In genomic region chr10:58514102-58514472, GRCh38 we compare ENCODE assay signal across 9 cellular contexts. TPM values are rescaled to one million over a fixed set of nuclear protein-coding genes. Genes with fewer than 3 reads are reported as not detected.
DNase-seq lines count a peak whose midpoint lies in the region; ATAC-seq and TF ChIP-seq lines count a peak whose summit lies in the region.
"Had no signal": no experiment of that assay in that cellular context is flagged by ENCODE, and none has a peak within 500 bp of the region (broad histone marks: within the 10 kb centered on the region; RNA-seq: fewer than 3 reads in every experiment).

No MANE protein-coding gene starts in this region.

- TF ChIP-seq CTCF in H9 (conservative IDR thresholded peaks at IDR 0.05) (no peak), smooth muscle cell (IDR thresholded peaks at IDR 0.05; ENCODE audit: borderline replicate concordance, insufficient read depth, poor library complexity, severe bottlenecking) (no peak), GM13977 (IDR thresholded peaks at IDR 0.05; ENCODE audit: extremely low read depth, insufficient read depth, missing control alignments) (no peak)

- peaks cover 11% of the 10 kb centered on the region in 2 experiments for H3K4me1 Mint-ChIP-seq in H9
- peaks cover 6% of the 10 kb centered on the region for H3K4me1 Mint-ChIP-seq in activated T-helper 17 cell treated with anti-CD3 and anti-CD28 coated beads, Interleukin-2, amount 50 U/mL, for 72 hours

- no peak overlapping the region for H3K23ac ChIP-seq in H9 (ENCODE audit: insufficient read length, low read depth, low read length)

- H4K20me1 ChIP-seq in H9 (ENCODE audit: control insufficient read depth, insufficient read depth, insufficient read length) (no peaks in the 10 kb centered on the region), smooth muscle cell (ENCODE audit: low read depth) (peaks cover 44% of the 10 kb centered on the region)

- no peaks in the 10 kb centered on the region for H3K79me2 ChIP-seq in H9 (ENCODE audit: insufficient read depth, low read length)
- H3K79me2 ChIP-seq in smooth muscle cell (ENCODE audit: low read depth): peaks cover 53% of the 10 kb centered on the region

- H3K9me3 ChIP-seq in H9 (ENCODE audit: control insufficient read depth, low read depth, low read length): no peaks in the 10 kb centered on the region
- H3K9me3 ChIP-seq in iPS-18a (ENCODE audit: control insufficient read depth, low read depth, low read length): no peaks in the 10 kb centered on the region
- H3K9me3 ChIP-seq in smooth muscle cell (replicated peaks; ENCODE audit: low read depth): no peaks in the 10 kb centered on the region

- no peaks in the 10 kb centered on the region for H3K79me1 ChIP-seq in H9 (ENCODE audit: insufficient read depth, low read depth, low read length, poor library complexity, severe bottlenecking)

- H3K4ac ChIP-seq in H9 (ENCODE audit: low read depth, low read length): no peak overlapping the region

- no peak overlapping the region for H4K91ac ChIP-seq in H9 (ENCODE audit: insufficient read length, low read depth, low read length)

- no peak overlapping the region for H2AK5ac ChIP-seq in H9 (ENCODE audit: insufficient read length, low read length)

- H2BK120ac ChIP-seq in H9 (ENCODE audit: low read depth, low read length, poor library complexity, severe bottlenecking): no peak overlapping the region

- no peak overlapping the region for H4K5ac ChIP-seq in H9 (ENCODE audit: insufficient read length, low read depth, low read length)

- peak; percentile 66 for ATAC-seq in activated T-helper 17 cell treated with anti-CD3 and anti-CD28 coated beads, Interleukin-2, amount 50 U/mL, for 72 hours (replicated peaks)
- ATAC-seq in HG02623 (IDR thresholded peaks at IDR 0.05; ENCODE audit: unreplicated experiment): no peak

- H3K27ac ChIP-seq in H9 (ENCODE audit: insufficient read length, low read depth, low read length) (no peak overlapping the region), iPS-18a (ENCODE audit: low read length) (no peak overlapping the region), smooth muscle cell (ENCODE audit: low read depth) (no peak overlapping the region)
- H3K27ac ChIP-seq: SK-N-MC had no signal

- H3K23me2 ChIP-seq in H9 (ENCODE audit: insufficient read length, low read depth, low read length, poor library complexity, severe bottlenecking): peaks cover 10% of the 10 kb centered on the region

- H3K9ac ChIP-seq in H9 (ENCODE audit: extremely low read depth, insufficient read length, low read length) (no peak overlapping the region), iPS-18a (ENCODE audit: low read length) (no peak overlapping the region), smooth muscle cell (ENCODE audit: low read depth) (peak overlapping the region; percentile 50)

- H2BK20ac ChIP-seq in H9 (ENCODE audit: low read depth, low read length, poor library complexity, severe bottlenecking): no peak overlapping the region

- H3K36me3 ChIP-seq in iPS-18a (ENCODE audit: control insufficient read depth, low read depth, low read length) (no peaks in the 10 kb centered on the region), smooth muscle cell (ENCODE audit: low read depth) (no peaks in the 10 kb centered on the region)

- H3T11ph ChIP-seq in H9 (ENCODE audit: low read length): no peak overlapping the region

- no peak overlapping the region for H2BK12ac ChIP-seq in H9 (ENCODE audit: insufficient read length, low read depth, low read length)

- H4K8ac ChIP-seq in H9 (replicated peaks; ENCODE audit: insufficient read length, low read depth, low read length): no peak overlapping the region

- no peak overlapping the region for H3K27ac Mint-ChIP-seq in H9
- no peak overlapping the region for H3K27ac Mint-ChIP-seq in activated T-helper 17 cell treated with anti-CD3 and anti-CD28 coated beads, Interleukin-2, amount 50 U/mL, for 72 hours

- no peak overlapping the region for H3K14ac ChIP-seq in H9 (ENCODE audit: insufficient read depth, low read length)

- peak overlapping the region; percentile 73 for H3K4me3 ChIP-seq in iPS-18a (ENCODE audit: low read length)
- H3K4me3 ChIP-seq in smooth muscle cell: peak overlapping the region; percentile 80

- peak overlapping the region; percentile 68 to 86 for H3K4me3 Mint-ChIP-seq in H9
- H3K4me3 Mint-ChIP-seq in activated T-helper 17 cell treated with anti-CD3 and anti-CD28 coated beads, Interleukin-2, amount 50 U/mL, for 72 hours: peak overlapping the region; percentile 65

- no peaks in the 10 kb centered on the region for H3K36me3 Mint-ChIP-seq in H9 (ENCODE audit: insufficient read depth in 1 of 3, low read depth in 3 of 3)
- no peaks in the 10 kb centered on the region for H3K36me3 Mint-ChIP-seq in activated T-helper 17 cell treated with anti-CD3 and anti-CD28 coated beads, Interleukin-2, amount 50 U/mL, for 72 hours (ENCODE audit: low read depth)

- DNase-seq in H9 (no peak), smooth muscle cell (lab: John Stamatoyannopoulos, UW; ENCODE audit: unreplicated experiment) (no peak), GM13977 (ENCODE audit: low spot score) (no peak), NCI-H2081 (lab: John Stamatoyannopoulos, UW) (no peak)
- DNase-seq: activated naive CD4-positive, alpha-beta T cell had no signal

- no peaks in the 10 kb centered on the region; a peak in 1 of 5 replicates for H3K9me3 Mint-ChIP-seq in H9
- no peaks in the 10 kb centered on the region for H3K9me3 Mint-ChIP-seq in activated T-helper 17 cell treated with anti-CD3 and anti-CD28 coated beads, Interleukin-2, amount 50 U/mL, for 72 hours

- H3K4me2 ChIP-seq in H9 (ENCODE audit: insufficient read depth, insufficient read length, low read length) (peak overlapping the region; percentile 84), smooth muscle cell (peak overlapping the region; percentile 94)

- H3K27me3 ChIP-seq in H9 (ENCODE audit: insufficient read depth, low read length) (peaks cover 15% of the 10 kb centered on the region; the same call in 1 of the 2 replicates), iPS-18a (ENCODE audit: control insufficient read depth, insufficient read depth, low read length) (peaks cover 50% of the 10 kb centered on the region), smooth muscle cell (ENCODE audit: low read depth) (peaks cover 18% of the 10 kb centered on the region)

- WGBS in H9 (ENCODE audit: extremely low coverage, insufficient read length, low lambda C conversion rate): no CpG with 5 or more reads among the region's 11 CpGs
- 46% methylated on average over 11 of the region's 11 CpGs for WGBS in smooth muscle cell (ENCODE audit: low lambda C conversion rate)

- H3K4me1 ChIP-seq in H9 (ENCODE audit: insufficient read depth, low read length) (no peaks in the 10 kb centered on the region), iPS-18a (ENCODE audit: control insufficient read depth, low read depth, low read length) (peaks cover 4% of the 10 kb centered on the region), smooth muscle cell (ENCODE audit: low read depth) (peaks cover 10% of the 10 kb centered on the region)

- H3K18ac ChIP-seq in H9 (ENCODE audit: insufficient read length, low read depth, low read length): no peak overlapping the region

- H2BK15ac ChIP-seq in H9 (ENCODE audit: low read depth, low read length): no peak overlapping the region

- no peak overlapping the region for H2BK5ac ChIP-seq in H9 (ENCODE audit: insufficient read length, low read length)

- H2AFZ ChIP-seq in H9 (ENCODE audit: low read length) (no peak overlapping the region), smooth muscle cell (ENCODE audit: low read depth) (no peak overlapping the region)

- H3K27me3 Mint-ChIP-seq in H9 (ENCODE audit: low read depth): peaks cover 33% of the 10 kb centered on the region
- H3K27me3 Mint-ChIP-seq in activated T-helper 17 cell treated with anti-CD3 and anti-CD28 coated beads, Interleukin-2, amount 50 U/mL, for 72 hours: peaks cover 37% of the 10 kb centered on the region

- H3F3A ChIP-seq in smooth muscle cell (ENCODE audit: low read depth): no peaks in the 10 kb centered on the region

- in situ Hi-C loops in GM13977 (cut with MboI; ENCODE audit: low pct_unique_long_range_greater_than_20kb, low sequenced_read_pairs, unreplicated experiment): no loop called here

- H3K56ac ChIP-seq in H9 (ENCODE audit: insufficient read length, low read depth, low read length): no peak overlapping the region

RNA-seq across cellular contexts. Expression of gene BICC1, which starts 1.4 kb away (rescaled TPM):
- total RNA-seq in H9 (2021) (0.57 and 0.64 TPM in 2 replicates), smooth muscle cell (23.0 and 31.8 TPM in 2 replicates)
- total RNA-seq in activated T-helper 17 cell treated with anti-CD3 and anti-CD28 coated beads, Interleukin-2, amount 50 U/mL, for 72 hours: under 1 TPM; 0.05 to 0.28 TPM
- 7.5 and 7.9 TPM in 2 replicates for polyA plus RNA-seq in smooth muscle cell

Comparison
In these comparisons a context has a peak if more than half of its experiments do, and no peak if none do; other contexts are left out.
1. RNA of gene BICC1, which starts 1.4 kb away (total RNA-seq): 23.0 to 31.8 TPM in smooth muscle cell; 0.57 to 0.64 TPM in H9 and 0.05 to 0.28 TPM in activated T-helper 17 cell treated with anti-CD3 and anti-CD28 coated beads, Interleukin-2, amount 50 U/mL, for 72 hours; every median in the first group is over 10 times any median in the second.